In the genomic region with DNA sequence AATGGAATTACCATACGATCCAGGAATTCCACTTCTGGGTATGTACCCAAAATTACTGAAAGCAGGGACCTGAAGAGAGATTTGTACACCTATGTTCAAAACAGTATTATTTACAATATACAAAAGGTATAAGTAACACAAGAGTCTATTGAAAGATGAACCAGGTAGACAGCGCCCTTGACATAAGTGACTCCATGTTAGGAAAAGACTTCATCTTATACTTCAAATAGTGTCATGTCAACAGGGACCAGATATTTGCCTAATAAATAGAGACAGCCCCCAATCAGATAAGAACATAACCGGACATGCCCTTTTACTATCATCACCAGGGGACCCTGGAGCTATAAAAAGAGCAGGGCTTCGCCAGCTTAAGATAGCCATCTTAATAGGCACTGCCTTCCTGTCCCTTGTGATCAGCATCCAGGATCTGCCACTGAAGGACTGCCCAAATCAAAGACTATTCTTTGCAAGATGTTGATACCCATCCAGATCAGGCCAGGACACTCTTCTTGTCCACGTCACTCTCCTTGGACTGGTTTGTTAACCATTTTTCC, we compare ENCODE assay signal across 26 cellular contexts.
"Had no signal": no experiment of that assay in that cellular context is flagged by ENCODE, and none has a peak within 500 bp of the region (broad histone marks: within the 10 kb centered on the region; RNA-seq: fewer than 3 reads in every experiment).

No MANE protein-coding gene starts in this region.

- H3K4me3 ChIP-seq: coronary artery, esophagus squamous epithelium, gastrocnemius medialis, heart right ventricle, left lung, lower lobe of right lung, mucosa of descending colon had no signal

- DNase-seq: effector CD8-positive, alpha-beta T cell; effector memory CD8-positive, alpha-beta T cell; endodermal cell; erythroblast; esophagus squamous epithelium; foreskin fibroblast; foreskin melanocyte; gastrocnemius medialis; glutamatergic neuron; head of caudate nucleus; heart right ventricle; hippocampal formation; left cardiac atrium; left lung; left ventricle myocardium superior; lower lobe of right lung; mesenchymal stem cell; mucosa of descending colon; naive B cell had no signal

- H3K27me3 ChIP-seq: gastrocnemius medialis had no signal

- H3K36me3 ChIP-seq: esophagus squamous epithelium, gastrocnemius medialis, heart right ventricle, left lung, lower lobe of right lung had no signal

- H3K27ac ChIP-seq: coronary artery, epithelial cell of prostate, esophagus squamous epithelium, gastrocnemius medialis, heart right ventricle, left lung, lower lobe of right lung had no signal

- ATAC-seq: effector memory CD8-positive, alpha-beta T cell; esophagus mucosa; gastrocnemius medialis; heart right ventricle; left cardiac atrium; left lung; left ventricle myocardium superior; lower lobe of right lung; mucosa of descending colon had no signal

- FAIRE-seq: colon, endometrium, islet of Langerhans, keratinocyte had no signal

- H3K4me1 ChIP-seq: gastrocnemius medialis, heart right ventricle, left lung, lower lobe of right lung had no signal

- H3K9me3 ChIP-seq: esophagus squamous epithelium, gastrocnemius medialis, heart right ventricle, left lung, lower lobe of right lung, mucosa of descending colon had no signal
